9 cellular contexts compared by ENCODE assay signal in the genomic region with DNA sequence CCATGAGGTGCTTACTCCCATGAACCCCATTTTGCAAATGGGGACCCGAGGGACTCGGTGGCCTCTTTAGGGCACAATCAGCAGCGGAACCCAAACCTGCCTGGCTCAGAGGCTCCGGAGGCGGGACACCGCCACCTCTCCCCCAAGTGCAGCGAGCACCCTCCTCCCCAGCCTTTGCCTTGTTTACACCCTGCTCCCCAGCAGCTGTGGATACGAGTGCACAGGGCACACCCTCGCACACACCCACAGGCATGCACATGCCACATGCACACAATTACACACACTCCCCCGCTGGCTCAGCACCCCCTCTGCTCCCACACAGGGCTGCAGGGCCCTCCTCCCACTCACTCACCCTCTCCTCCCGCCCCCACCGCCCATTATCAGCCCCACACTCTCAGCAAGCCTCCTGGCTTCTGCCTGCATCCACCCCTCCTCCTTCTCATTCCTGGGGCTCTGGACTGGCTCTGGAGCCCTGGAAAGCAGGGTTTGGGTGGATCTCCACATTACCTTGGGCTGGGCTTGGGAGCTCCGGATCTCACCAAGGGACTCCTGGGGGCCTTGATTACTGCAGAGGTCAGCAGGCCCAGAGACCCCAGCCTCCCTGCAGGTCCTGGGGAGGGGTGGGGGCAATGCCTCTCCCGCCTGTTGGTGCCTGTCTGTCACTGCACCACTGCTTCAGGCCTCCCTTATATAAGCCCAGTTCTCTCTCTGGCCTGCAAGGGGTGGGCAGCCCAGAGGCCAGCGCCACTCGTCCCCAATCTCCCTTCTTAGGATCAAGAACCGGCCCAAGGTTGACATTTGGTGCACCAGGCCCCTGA. TPM values are rescaled to one million over a fixed set of nuclear protein-coding genes. Genes with fewer than 3 reads are reported as not detected.
DNase-seq lines count a peak whose midpoint lies in the region; ATAC-seq lines count a peak whose summit lies in the region.
"Had no signal": no experiment of that assay in that cellular context is flagged by ENCODE, and none has a peak within 500 bp of the region (broad histone marks: within the 10 kb centered on the region; RNA-seq: fewer than 3 reads in every experiment).

No MANE protein-coding gene starts in this region.

- no peaks in the 10 kb centered on the region for H3K4me1 ChIP-seq in aorta (ENCODE audit: control insufficient read depth in 1 of 2, insufficient read depth in 2 of 2, low read length in 2 of 2)

- peaks cover 0 to under 1% of the 10 kb centered on the region in 2 donors for H3K36me3 ChIP-seq in aorta (ENCODE audit: control insufficient read depth in 1 of 2, insufficient read depth in 2 of 2, low read length in 1 of 2)

- ATAC-seq in Right ventricle myocardium inferior (peak; percentile 78), aorta (ENCODE audit: low FRiP score) (peak; percentile 43), HG02970 (IDR thresholded peaks at IDR 0.05; ENCODE audit: low FRiP score, unreplicated experiment) (no peak), HG03196 (IDR thresholded peaks at IDR 0.05; ENCODE audit: unreplicated experiment) (no peak)

- H3K9me3 ChIP-seq in aorta (ENCODE audit: control insufficient read depth, low read length), result no peaks in the 10 kb centered on the region

- intact Hi-C loops in Right ventricle myocardium inferior (cut with DNase I) (no loop called here), cardiac septum (cut with DNase I) (no loop called here), aorta (cut with DNase I) (no loop called here)

- no peak overlapping the region for H3K4me3 ChIP-seq in aorta (ENCODE audit: low read length in 2 of 2)

- DNase-seq in Right ventricle myocardium inferior (ENCODE audit: missing footprints) (peak; percentile 62), cardiac septum (ENCODE audit: low spot score) (no peak), fibroblast of peridontal ligament (ENCODE audit: extremely low read depth) (peak; percentile 44), myocyte (ENCODE audit: low read depth) (peak; percentile 52), aorta (peak in 1 of 2 donors; percentile 47), pons (ENCODE audit: low spot score) (no peak)
- DNase-seq: RPMI8226 had no signal

- H3K27me3 ChIP-seq in aorta (ENCODE audit: control insufficient read depth in 1 of 2, insufficient read depth in 2 of 2, low read length in 1 of 2), result no peaks in the 10 kb centered on the region

- no peak overlapping the region for H3K27ac ChIP-seq in aorta (ENCODE audit: low read depth in 1 of 2, low read length in 2 of 2)

- 45 to 55% methylated on average over 17 of the region's 17 CpGs for WGBS in aorta, 2 donors

RNA-seq across cellular contexts. Expression of gene PDK2, which starts 6.4 kb away (rescaled TPM):
- total RNA-seq in Right ventricle myocardium inferior (260 TPM), cardiac septum (131 TPM), myocyte (54.4 and 61.1 TPM in 2 replicates), aorta (10 to 100 TPM; 39.4 to 42.8 TPM)
- 117 TPM for polyA plus RNA-seq in myocyte (2012)
- 10 to 100 TPM; 15.0 to 45.8 TPM for polyA plus RNA-seq in aorta

RNA-seq across cellular contexts. Expression of gene SAMD14, which starts 28.4 kb away (rescaled TPM):
- 1.7 TPM for total RNA-seq in Right ventricle myocardium inferior
- 4.4 TPM for total RNA-seq in cardiac septum
- total RNA-seq in myocyte, result 0.24 and 0.47 TPM in 2 replicates
- 3.6 TPM for polyA plus RNA-seq in myocyte (2012)
- 10 to 100 TPM in 1 of 2 donors, 1 to 10 TPM in 1; 9.3 to 12.6 TPM for total RNA-seq in aorta
- 1 to 10 TPM; 2.5 to 3.8 TPM for polyA plus RNA-seq in aorta

RNA-seq across cellular contexts. Expression of gene ITGA3, which starts 45.6 kb away (rescaled TPM):
- total RNA-seq in Right ventricle myocardium inferior, result 16.4 TPM
- 57.8 TPM for total RNA-seq in cardiac septum
- total RNA-seq in myocyte, result 264 and 289 TPM in 2 replicates
- polyA plus RNA-seq in myocyte (2012), result 485 TPM
- 100 to 1,000 TPM; 113 to 150 TPM for total RNA-seq in aorta
- 100 to 1,000 TPM in 1 of 2 donors, 10 to 100 TPM in 1; 48.1 to 159 TPM for polyA plus RNA-seq in aorta

RNA-seq across cellular contexts. Expression of gene PPP1R9B, which starts 48.9 kb away (rescaled TPM):
- 38.4 TPM for total RNA-seq in Right ventricle myocardium inferior
- 46.1 TPM for total RNA-seq in cardiac septum
- 40.5 and 44.2 TPM in 2 replicates for total RNA-seq in myocyte
- 43.6 TPM for polyA plus RNA-seq in myocyte (2012)
- 10 to 100 TPM; 64.4 to 99.0 TPM for total RNA-seq in aorta
- 10 to 100 TPM; 20.3 to 26.1 TPM for polyA plus RNA-seq in aorta

Comparison
In these comparisons a context has a peak if more than half of its experiments do, and no peak if none do; other contexts are left out.
1. DNase-seq: peak in Right ventricle myocardium inferior (single experiment), fibroblast of peridontal ligament (single experiment) and myocyte (single experiment); none in cardiac septum (single experiment) and pons (single experiment).
2. ATAC-seq: peak in Right ventricle myocardium inferior (single experiment) and aorta (single experiment); none in HG02970 (single experiment) and HG03196 (single experiment).